Comparison of ENCODE assay signal across 19 cellular contexts in the genomic region with DNA sequence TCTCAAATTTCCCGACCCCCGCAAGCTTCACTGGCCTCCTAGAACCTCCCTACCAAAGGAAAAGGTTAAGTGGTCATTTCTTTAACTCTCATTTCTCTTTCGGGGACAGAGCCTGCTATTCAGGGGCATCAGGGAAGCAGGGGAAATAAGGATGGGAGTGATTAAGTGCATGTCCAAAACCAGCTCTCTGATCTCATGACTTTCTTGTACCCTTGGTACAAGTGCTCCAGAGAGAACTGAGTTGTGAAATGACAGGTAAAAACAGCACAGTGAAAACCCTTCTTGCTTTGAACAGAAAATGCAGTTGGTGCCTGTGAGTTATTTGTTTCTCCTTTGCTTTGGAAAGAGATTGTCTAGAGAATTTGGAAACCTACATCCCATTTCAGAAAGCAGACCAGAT.
DNase-seq lines count a peak whose midpoint lies in the region; ATAC-seq and TF ChIP-seq lines count a peak whose summit lies in the region.
"Had no signal": no experiment of that assay in that cellular context is flagged by ENCODE, and none has a peak within 500 bp of the region (broad histone marks: within the 10 kb centered on the region; RNA-seq: fewer than 3 reads in every experiment).

No MANE protein-coding gene starts in this region.

- no peaks in the 10 kb centered on the region for H3K9me3 ChIP-seq in SK-N-SH
- H3K9me3 ChIP-seq in OCI-LY1 (ENCODE audit: low read length), result no peaks in the 10 kb centered on the region
- H3K9me3 ChIP-seq: BLaER1, HAP-1 had no signal

- CTCF ChIA-PET in SK-N-SH (lab: Yijun Ruan, JAX), result interaction anchor here (0.6 to 2.3 kb wide), 13 partner anchors 11 to 1607 kb away, joined by 3 to 11 read pairs (median 3); a partner anchor contains a TSS

- H2AFZ ChIP-seq in SK-N-SH (ENCODE audit: low read depth), result no peak overlapping the region
- no peak overlapping the region for H2AFZ ChIP-seq in OCI-LY1 (ENCODE audit: low read length)
- H2AFZ ChIP-seq: GM23338 had no signal

- no peaks in the 10 kb centered on the region for H3K36me3 Mint-ChIP-seq in chondrocyte (ENCODE audit: low read depth)

- H3K36me3 ChIP-seq in SK-N-SH (replicated peaks in 1 of 2; ENCODE audit: control insufficient read depth in 1 of 2, insufficient read depth in 2 of 2, low read length in 1 of 2) (no peaks in the 10 kb centered on the region), OCI-LY1 (ENCODE audit: insufficient read depth, low read length) (no peaks in the 10 kb centered on the region), rectal smooth muscle tissue (ENCODE audit: control insufficient read depth, insufficient read depth, low read length) (no peaks in the 10 kb centered on the region)
- H3K36me3 ChIP-seq: BLaER1, HAP-1 had no signal

- H3K4me3 ChIP-seq in SK-N-SH (ENCODE audit: low read depth in 2 of 2, low read length in 1 of 2), result no peak overlapping the region
- H3K4me3 ChIP-seq in OCI-LY1 (ENCODE audit: low read depth, low read length, poor library complexity, severe bottlenecking), result no peak overlapping the region
- no peak overlapping the region for H3K4me3 ChIP-seq in rectal smooth muscle tissue (ENCODE audit: low read length)
- H3K4me3 ChIP-seq: BLaER1, GM23338, HAP-1 had no signal

- 96% methylated on average over 3 of the region's 3 CpGs for WGBS in SK-N-SH (ENCODE audit: low lambda C conversion rate)

- peaks cover 23 to 63% of the 10 kb centered on the region in 2 experiments for H3K4me1 ChIP-seq in SK-N-SH (ENCODE audit: control insufficient read depth in 1 of 2, insufficient read depth in 2 of 2, low read depth in 1 of 2, low read length in 1 of 2)
- peaks cover 18% of the 10 kb centered on the region for H3K4me1 ChIP-seq in OCI-LY1 (ENCODE audit: insufficient read depth, low read length, severe bottlenecking)
- peaks cover 16% of the 10 kb centered on the region for H3K4me1 ChIP-seq in rectal smooth muscle tissue (ENCODE audit: control insufficient read depth, insufficient read depth, low read length)

- POLR2A ChIA-PET in SK-N-SH (lab: Yijun Ruan, JAX), result interaction anchor here (0.8 kb wide), 1 partner anchor 15 kb away, joined by 4 read pairs; no protein-coding TSS in a partner anchor

- peak overlapping the region; percentile 9 for H3K27ac Mint-ChIP-seq in chondrocyte (ENCODE audit: unreplicated experiment)
- H3K27ac Mint-ChIP-seq: CD4-positive, alpha-beta T cell; GM23338 had no signal

- TF ChIP-seq CTCF in SK-N-SH (IDR thresholded peaks at IDR 0.05), result no peak
- no peak for TF ChIP-seq CTCF in OCI-LY1 (IDR thresholded peaks at IDR 0.05; ENCODE audit: low read length)
- no peak for TF ChIP-seq CTCF in chondrocyte (IDR thresholded peaks at IDR 0.05)

- H3K79me2 ChIP-seq in SK-N-SH (ENCODE audit: insufficient read depth) (no peaks in the 10 kb centered on the region), OCI-LY1 (ENCODE audit: insufficient read depth, low read length) (no peaks in the 10 kb centered on the region)

- no peaks in the 10 kb centered on the region for H3K27me3 Mint-ChIP-seq in chondrocyte (ENCODE audit: low read depth)
- H3K27me3 Mint-ChIP-seq: CD4-positive, alpha-beta T cell had no signal

- peaks cover 15% of the 10 kb centered on the region for H3F3A ChIP-seq in SK-N-SH (replicated peaks; ENCODE audit: insufficient read depth)
- no peaks in the 10 kb centered on the region for H3F3A ChIP-seq in OCI-LY1 (ENCODE audit: insufficient read depth, low read length)

- DNase-seq in SK-N-SH (no peak), chondrocyte (ENCODE audit: low spot score) (no peak), kidney tubule cell (ENCODE audit: low spot score) (no peak)
- no peak for DNase-seq in stimulated activated naive CD4-positive, alpha-beta T cell treated with Interleukin-2 at 50 U/mL for 16 hours (lab: John Stamatoyannopoulos, UW)
- DNase-seq: ACHN; CD4-positive, alpha-beta T cell; COR-L47; Kasumi-1; NCI-H2107; NCI-H226; NCI-H748 treated with DMSO at 0.1 percent for 48 hours had no signal

- peak overlapping the region; percentile 68 to 96; a peak in 3 of 4 replicates for H3K27ac ChIP-seq in SK-N-SH (ENCODE audit: low read depth in 2 of 2, low read length in 1 of 2)
- peak overlapping the region; percentile 18 for H3K27ac ChIP-seq in OCI-LY1 (ENCODE audit: low read depth, low read length, poor library complexity, severe bottlenecking)
- peak overlapping the region; percentile 53 for H3K27ac ChIP-seq in rectal smooth muscle tissue (ENCODE audit: low read depth, low read length)
- H3K27ac ChIP-seq: 22Rv1, BLaER1 had no signal

- no peak overlapping the region for H3K4me2 ChIP-seq in SK-N-SH
- H3K4me2 ChIP-seq in OCI-LY1 (ENCODE audit: low read length), result no peak overlapping the region
- H3K4me2 ChIP-seq: GM23338 had no signal

- H3K27me3 ChIP-seq in SK-N-SH (ENCODE audit: insufficient read depth) (no peaks in the 10 kb centered on the region), OCI-LY1 (ENCODE audit: insufficient read depth, low read length) (no peaks in the 10 kb centered on the region), rectal smooth muscle tissue (ENCODE audit: control insufficient read depth, insufficient read depth, low read length) (no peaks in the 10 kb centered on the region)
- H3K27me3 ChIP-seq: BLaER1 had no signal

- H4K20me1 ChIP-seq in SK-N-SH (ENCODE audit: insufficient read depth) (no peaks in the 10 kb centered on the region), OCI-LY1 (ENCODE audit: insufficient read depth, low read length) (no peaks in the 10 kb centered on the region)
- H4K20me1 ChIP-seq: BLaER1 had no signal

- H3K9ac ChIP-seq in SK-N-SH (no peak overlapping the region), OCI-LY1 (ENCODE audit: low read length) (no peak overlapping the region), rectal smooth muscle tissue (ENCODE audit: low read length) (no peak overlapping the region)
- H3K9ac ChIP-seq: BLaER1 had no signal

- H3K9me2 ChIP-seq in SK-N-SH (no peaks in the 10 kb centered on the region), OCI-LY1 (ENCODE audit: low read depth, low read length) (no peaks in the 10 kb centered on the region)

- H3K4me3 Mint-ChIP-seq in chondrocyte (ENCODE audit: unreplicated experiment), result no peak overlapping the region
- H3K4me3 Mint-ChIP-seq: CD4-positive, alpha-beta T cell; GM23338 had no signal

- peaks cover 59% of the 10 kb centered on the region for H3K4me1 Mint-ChIP-seq in chondrocyte (ENCODE audit: low read depth)

- H3K9me3 Mint-ChIP-seq in chondrocyte (ENCODE audit: low read depth), result no peaks in the 10 kb centered on the region
- H3K9me3 Mint-ChIP-seq: CD4-positive, alpha-beta T cell; GM23338 had no signal

- no peak for TF ChIP-seq RAD21 in SK-N-SH (IDR thresholded peaks at IDR 0.05; ENCODE audit: low read length)

- no peak for ATAC-seq in SK-N-SH treated with all-trans-retinoic acid at 6 μM for 48 hours
- no peak for ATAC-seq in GM21529 (IDR thresholded peaks at IDR 0.05; ENCODE audit: unreplicated experiment)

- no peak for TF ChIP-seq EP300 in SK-N-SH (IDR thresholded peaks at IDR 0.05; ENCODE audit: borderline replicate concordance in 1 of 2, low read depth in 1 of 2, low read length in 1 of 2)

TF ChIP-seq in SK-N-SH, 30 proteins besides CTCF, POLR2A, EP300 and RAD21 (continues in another document):
- no peak for TF ChIP-seq NRF1 (IDR thresholded peaks at IDR 0.05; ENCODE audit: low read depth, low read length)
- no peak for TF ChIP-seq RCOR1 (IDR thresholded peaks at IDR 0.05; ENCODE audit: low read length)
- TF ChIP-seq, protein P1, sequence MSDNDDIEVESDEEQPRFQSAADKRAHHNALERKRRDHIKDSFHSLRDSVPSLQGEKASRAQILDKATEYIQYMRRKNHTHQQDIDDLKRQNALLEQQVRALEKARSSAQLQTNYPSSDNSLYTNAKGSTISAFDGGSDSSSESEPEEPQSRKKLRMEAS (IDR thresholded peaks at IDR 0.05; ENCODE audit: low read depth), result no peak
- no peak for TF ChIP-seq FOSL2 (IDR thresholded peaks at IDR 0.05; ENCODE audit: borderline replicate concordance, low read depth)
- no peak for TF ChIP-seq ELF1 (IDR thresholded peaks at IDR 0.05)
- TF ChIP-seq, protein P2, sequence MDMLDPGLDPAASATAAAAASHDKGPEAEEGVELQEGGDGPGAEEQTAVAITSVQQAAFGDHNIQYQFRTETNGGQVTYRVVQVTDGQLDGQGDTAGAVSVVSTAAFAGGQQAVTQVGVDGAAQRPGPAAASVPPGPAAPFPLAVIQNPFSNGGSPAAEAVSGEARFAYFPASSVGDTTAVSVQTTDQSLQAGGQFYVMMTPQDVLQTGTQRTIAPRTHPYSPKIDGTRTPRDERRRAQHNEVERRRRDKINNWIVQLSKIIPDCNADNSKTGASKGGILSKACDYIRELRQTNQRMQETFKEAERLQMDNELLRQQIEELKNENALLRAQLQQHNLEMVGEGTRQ (IDR thresholded peaks at IDR 0.05; ENCODE audit: borderline replicate concordance, low read depth, low read length), result no peak
- no peak for TF ChIP-seq MEF2A (IDR thresholded peaks at IDR 0.05; ENCODE audit: borderline replicate concordance, low read depth)

TF ChIP-seq in SK-N-SH treated with all-trans-retinoic acid at 6 μM for 48 hours, 23 proteins besides CTCF, POLR2A, EP300 and RAD21 (continues in another document):
- TF ChIP-seq, protein P3, sequence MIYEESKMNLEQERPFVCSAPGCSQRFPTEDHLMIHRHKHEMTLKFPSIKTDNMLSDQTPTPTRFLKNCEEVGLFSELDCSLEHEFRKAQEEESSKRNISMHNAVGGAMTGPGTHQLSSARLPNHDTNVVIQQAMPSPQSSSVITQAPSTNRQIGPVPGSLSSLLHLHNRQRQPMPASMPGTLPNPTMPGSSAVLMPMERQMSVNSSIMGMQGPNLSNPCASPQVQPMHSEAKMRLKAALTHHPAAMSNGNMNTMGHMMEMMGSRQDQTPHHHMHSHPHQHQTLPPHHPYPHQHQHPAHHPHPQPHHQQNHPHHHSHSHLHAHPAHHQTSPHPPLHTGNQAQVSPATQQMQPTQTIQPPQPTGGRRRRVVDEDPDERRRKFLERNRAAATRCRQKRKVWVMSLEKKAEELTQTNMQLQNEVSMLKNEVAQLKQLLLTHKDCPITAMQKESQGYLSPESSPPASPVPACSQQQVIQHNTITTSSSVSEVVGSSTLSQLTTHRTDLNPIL (CRISPR knock-in tag; IDR thresholded peaks at IDR 0.05; ENCODE audit: low read depth), result no peak
- TF ChIP-seq ISL1 (CRISPR knock-in tag; IDR thresholded peaks at IDR 0.05) (no peak), CSDC2 (CRISPR knock-in tag; IDR thresholded peaks at IDR 0.05) (no peak)

Comparison
In these comparisons a context has a peak if more than half of its experiments do, and no peak if none do; other contexts are left out.
1. H3K27ac ChIP-seq: peak in every context shown above with its lines; median percentile 82 in SK-N-SH; 53 in rectal smooth muscle tissue; 18 in OCI-LY1.